ENCODE assay signal across 8 cellular contexts in the genomic region with DNA sequence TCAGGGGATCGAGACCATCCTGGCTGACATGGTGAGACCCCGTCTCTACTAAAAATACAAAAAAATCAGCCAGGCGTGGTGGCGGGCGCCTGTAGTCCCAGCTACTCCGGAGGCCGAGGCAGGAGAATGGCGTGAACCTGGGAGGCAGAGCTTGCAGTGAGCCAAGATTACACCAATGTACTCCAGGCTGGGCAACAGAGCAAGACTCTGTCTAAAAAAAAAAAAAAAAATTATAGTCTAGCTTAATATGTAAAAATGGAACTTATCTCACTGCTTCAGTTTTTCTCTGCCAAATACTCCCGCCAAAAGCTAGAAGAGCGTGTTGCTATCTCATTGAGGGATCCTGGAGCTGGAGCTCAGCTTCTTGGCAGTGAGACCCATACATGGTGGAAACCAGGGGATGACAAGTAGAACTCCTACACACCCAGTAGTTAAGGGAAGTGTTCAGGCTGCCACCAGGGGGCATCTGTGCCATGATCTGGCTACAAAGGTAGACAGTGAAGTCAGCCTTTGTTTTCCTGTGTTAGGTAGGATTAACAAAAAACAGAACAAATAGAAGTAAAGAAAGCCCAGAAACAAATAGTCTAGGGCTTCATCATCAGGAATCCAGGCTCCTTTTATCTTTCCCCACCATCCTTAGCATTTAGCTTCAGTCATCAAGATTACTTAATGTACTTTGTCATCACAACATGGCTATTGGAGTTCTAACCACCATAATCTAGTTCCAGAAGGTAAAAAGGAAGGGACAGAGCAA. TPM values are rescaled to one million over a fixed set of nuclear protein-coding genes. Genes with fewer than 3 reads are reported as not detected.
DNase-seq lines count a peak whose midpoint lies in the region; ATAC-seq and TF ChIP-seq lines count a peak whose summit lies in the region.

No MANE protein-coding gene starts in this region.

- H3K27me3 ChIP-seq in liver (ENCODE audit: control insufficient read depth in 4 of 4, insufficient read depth in 4 of 4, low read length in 3 of 4): no peaks in the 10 kb centered on the region

- WGBS in liver: 86% methylated on average over 10 of the region's 10 CpGs

- TF ChIP-seq CTCF in liver (IDR thresholded peaks at IDR 0.05; ENCODE audit: low read depth, low read length, missing input control): peak; percentile 71

- H3K4me3 ChIP-seq in liver (ENCODE audit: low read depth in 1 of 3, low read length in 3 of 3): no peak overlapping the region

- H3K9ac ChIP-seq in liver (ENCODE audit: low read depth in 1 of 2, low read length in 2 of 2): peak overlapping the region in 1 of 2 donors; percentile 14

- H3K36me3 ChIP-seq in liver (ENCODE audit: control insufficient read depth in 4 of 4, insufficient read depth in 3 of 4, low read depth in 1 of 4, low read length in 3 of 4): no peaks in the 10 kb centered on the region

- DNase-seq in GM04503 (ENCODE audit: low read depth) (peak; percentile 31), NCI-H510A treated with DMSO at 0.1 percent for 48 hours (lab: John Stamatoyannopoulos, UW) (peak; percentile 44), dedifferentiated amniotic fluid mesenchymal stem cell (ENCODE audit: extremely low spot score) (peak; percentile 42)
- peak; percentile 91 for DNase-seq in activated CD4-positive, alpha-beta T cell treated with anti-CD3 and anti-CD28 coated beads for 48 hours
- DNase-seq in stimulated activated CD4-positive, alpha-beta T cell treated with anti-CD3 and anti-CD28 coated beads, TNF-alpha, amount 100 ng/mL, for 48 hours (ENCODE audit: low read depth in 3 of 3): peak; percentile 74 to 90 (median 82)

- no peak overlapping the region for H3K27ac ChIP-seq in liver (ENCODE audit: low read depth in 1 of 2, low read length in 2 of 2)

- H3K9me3 ChIP-seq in liver (ENCODE audit: control insufficient read depth in 4 of 4, low read length in 3 of 4): no peaks in the 10 kb centered on the region

- peaks cover 0 to 6% (median 3%) of the 10 kb centered on the region in 4 donors for H3K4me1 ChIP-seq in liver (ENCODE audit: control insufficient read depth in 4 of 4, insufficient read depth in 4 of 4, low read length in 3 of 4)

- ATAC-seq in HG03103 (IDR thresholded peaks at IDR 0.05; ENCODE audit: low read depth, unreplicated experiment): peak; percentile 58
- ATAC-seq in GM18520 (IDR thresholded peaks at IDR 0.05; ENCODE audit: unreplicated experiment): no peak

- peak; percentile 77 to 90 for TF ChIP-seq RAD21 in liver (IDR thresholded peaks at IDR 0.05)

TF ChIP-seq in liver, 16 proteins besides CTCF, POLR2A, EP300 and RAD21:
- TF ChIP-seq YY1 (IDR thresholded peaks at IDR 0.05): no peak
- TF ChIP-seq EGR1 (IDR thresholded peaks at IDR 0.05; ENCODE audit: low read depth in 2 of 2): no peak
- no peak for TF ChIP-seq SP1 (IDR thresholded peaks at IDR 0.05)
- TF ChIP-seq, protein P1, sequence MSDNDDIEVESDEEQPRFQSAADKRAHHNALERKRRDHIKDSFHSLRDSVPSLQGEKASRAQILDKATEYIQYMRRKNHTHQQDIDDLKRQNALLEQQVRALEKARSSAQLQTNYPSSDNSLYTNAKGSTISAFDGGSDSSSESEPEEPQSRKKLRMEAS (IDR thresholded peaks at IDR 0.05): no peak
- no peak for TF ChIP-seq FOXA2 (IDR thresholded peaks at IDR 0.05)
- no peak for TF ChIP-seq TAF1 (conservative IDR thresholded peaks at IDR 0.05)
- TF ChIP-seq, protein P2, sequence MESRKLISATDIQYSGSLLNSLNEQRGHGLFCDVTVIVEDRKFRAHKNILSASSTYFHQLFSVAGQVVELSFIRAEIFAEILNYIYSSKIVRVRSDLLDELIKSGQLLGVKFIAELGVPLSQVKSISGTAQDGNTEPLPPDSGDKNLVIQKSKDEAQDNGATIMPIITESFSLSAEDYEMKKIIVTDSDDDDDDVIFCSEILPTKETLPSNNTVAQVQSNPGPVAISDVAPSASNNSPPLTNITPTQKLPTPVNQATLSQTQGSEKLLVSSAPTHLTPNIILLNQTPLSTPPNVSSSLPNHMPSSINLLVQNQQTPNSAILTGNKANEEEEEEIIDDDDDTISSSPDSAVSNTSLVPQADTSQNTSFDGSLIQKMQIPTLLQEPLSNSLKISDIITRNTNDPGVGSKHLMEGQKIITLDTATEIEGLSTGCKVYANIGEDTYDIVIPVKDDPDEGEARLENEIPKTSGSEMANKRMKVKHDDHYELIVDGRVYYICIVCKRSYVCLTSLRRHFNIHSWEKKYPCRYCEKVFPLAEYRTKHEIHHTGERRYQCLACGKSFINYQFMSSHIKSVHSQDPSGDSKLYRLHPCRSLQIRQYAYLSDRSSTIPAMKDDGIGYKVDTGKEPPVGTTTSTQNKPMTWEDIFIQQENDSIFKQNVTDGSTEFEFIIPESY (IDR thresholded peaks at IDR 0.05): no peak
- TF ChIP-seq, protein P3, sequence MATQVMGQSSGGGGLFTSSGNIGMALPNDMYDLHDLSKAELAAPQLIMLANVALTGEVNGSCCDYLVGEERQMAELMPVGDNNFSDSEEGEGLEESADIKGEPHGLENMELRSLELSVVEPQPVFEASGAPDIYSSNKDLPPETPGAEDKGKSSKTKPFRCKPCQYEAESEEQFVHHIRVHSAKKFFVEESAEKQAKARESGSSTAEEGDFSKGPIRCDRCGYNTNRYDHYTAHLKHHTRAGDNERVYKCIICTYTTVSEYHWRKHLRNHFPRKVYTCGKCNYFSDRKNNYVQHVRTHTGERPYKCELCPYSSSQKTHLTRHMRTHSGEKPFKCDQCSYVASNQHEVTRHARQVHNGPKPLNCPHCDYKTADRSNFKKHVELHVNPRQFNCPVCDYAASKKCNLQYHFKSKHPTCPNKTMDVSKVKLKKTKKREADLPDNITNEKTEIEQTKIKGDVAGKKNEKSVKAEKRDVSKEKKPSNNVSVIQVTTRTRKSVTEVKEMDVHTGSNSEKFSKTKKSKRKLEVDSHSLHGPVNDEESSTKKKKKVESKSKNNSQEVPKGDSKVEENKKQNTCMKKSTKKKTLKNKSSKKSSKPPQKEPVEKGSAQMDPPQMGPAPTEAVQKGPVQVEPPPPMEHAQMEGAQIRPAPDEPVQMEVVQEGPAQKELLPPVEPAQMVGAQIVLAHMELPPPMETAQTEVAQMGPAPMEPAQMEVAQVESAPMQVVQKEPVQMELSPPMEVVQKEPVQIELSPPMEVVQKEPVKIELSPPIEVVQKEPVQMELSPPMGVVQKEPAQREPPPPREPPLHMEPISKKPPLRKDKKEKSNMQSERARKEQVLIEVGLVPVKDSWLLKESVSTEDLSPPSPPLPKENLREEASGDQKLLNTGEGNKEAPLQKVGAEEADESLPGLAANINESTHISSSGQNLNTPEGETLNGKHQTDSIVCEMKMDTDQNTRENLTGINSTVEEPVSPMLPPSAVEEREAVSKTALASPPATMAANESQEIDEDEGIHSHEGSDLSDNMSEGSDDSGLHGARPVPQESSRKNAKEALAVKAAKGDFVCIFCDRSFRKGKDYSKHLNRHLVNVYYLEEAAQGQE (IDR thresholded peaks at IDR 0.05): no peak
- no peak for TF ChIP-seq NR2F2 (IDR thresholded peaks at IDR 0.05)
- no peak for TF ChIP-seq HNF4A (conservative IDR thresholded peaks at IDR 0.05)
- no peak for TF ChIP-seq RXRA (IDR thresholded peaks at IDR 0.05)
- no peak for TF ChIP-seq GABPA (IDR thresholded peaks at IDR 0.05 in 1 of 2, conservative IDR thresholded peaks at IDR 0.05 in 1 of 2)
- TF ChIP-seq JUND (IDR thresholded peaks at IDR 0.05): no peak
- no peak for TF ChIP-seq FOXA1 (IDR thresholded peaks at IDR 0.05)
- TF ChIP-seq, protein P4, sequence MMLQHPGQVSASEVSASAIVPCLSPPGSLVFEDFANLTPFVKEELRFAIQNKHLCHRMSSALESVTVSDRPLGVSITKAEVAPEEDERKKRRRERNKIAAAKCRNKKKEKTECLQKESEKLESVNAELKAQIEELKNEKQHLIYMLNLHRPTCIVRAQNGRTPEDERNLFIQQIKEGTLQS (IDR thresholded peaks at IDR 0.05): no peak
- no peak for TF ChIP-seq HNF4G (IDR thresholded peaks at IDR 0.05)

RNA-seq across cellular contexts. Expression of a gene that starts 33.6 kb away (rescaled TPM):
- total RNA-seq in liver: 10 to 100 TPM in 1 of 2 donors, 1 to 10 TPM in 1; 2.8 to 17.6 TPM
- polyA plus RNA-seq in liver: 1 to 10 TPM; 1.7 to 3.0 TPM

Comparison
In these comparisons a context has a peak if more than half of its experiments do, and no peak if none do; other contexts are left out.
1. DNase-seq: peak in every context shown above with its lines; median percentile 91 in activated CD4-positive, alpha-beta T cell treated with anti-CD3 and anti-CD28 coated beads for 48 hours; 82 in stimulated activated CD4-positive, alpha-beta T cell treated with anti-CD3 and anti-CD28 coated beads, TNF-alpha, amount 100 ng/mL, for 48 hours; 44 in NCI-H510A treated with DMSO at 0.1 percent for 48 hours; 42 in dedifferentiated amniotic fluid mesenchymal stem cell; 31 in GM04503.